ENCODE assay signal across 8 cellular contexts in the genomic region with DNA sequence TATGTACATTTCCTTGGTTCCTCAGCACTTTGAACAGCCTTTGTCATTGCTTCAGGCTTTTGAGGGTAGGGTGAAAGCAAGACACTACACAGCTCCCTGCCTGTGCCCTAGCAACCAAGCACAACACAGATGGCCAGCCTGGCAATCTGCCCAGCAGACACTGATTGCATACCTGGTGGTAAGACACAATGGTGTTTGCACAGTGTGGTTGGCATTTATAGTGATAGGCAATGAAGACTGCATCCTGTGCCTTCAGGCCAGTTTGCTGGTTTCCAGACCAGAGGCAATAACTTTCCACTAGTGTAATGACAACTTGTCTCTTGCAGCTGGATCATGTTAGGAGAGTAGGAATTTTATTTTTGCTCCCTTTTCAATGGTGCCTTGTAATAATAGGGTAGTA.
DNase-seq lines count a peak whose midpoint lies in the region; TF ChIP-seq lines count a peak whose summit lies in the region.

No MANE protein-coding gene starts in this region.

- no peak overlapping the region for H3K27ac Mint-ChIP-seq in neural progenitor cell

- H4K20me1 ChIP-seq in OCI-LY7 (ENCODE audit: insufficient read depth, low read length) (no peaks in the 10 kb centered on the region; the same call in 1 of the 2 replicates), neural progenitor cell (ENCODE audit: low read depth) (no peaks in the 10 kb centered on the region)

- in situ Hi-C loops in GM13977 (cut with MboI; ENCODE audit: low pct_unique_long_range_greater_than_20kb, low sequenced_read_pairs, unreplicated experiment) = no loop called here

- H3K27me3 ChIP-seq in AG04450 (ENCODE audit: control insufficient read depth, insufficient read depth, low read length) (no peaks in the 10 kb centered on the region), SJCRH30 (no peaks in the 10 kb centered on the region), neural progenitor cell (no peaks in the 10 kb centered on the region)

- H3K36me3 Mint-ChIP-seq in neural progenitor cell = no peaks in the 10 kb centered on the region

- H3K9me2 ChIP-seq in OCI-LY7 (ENCODE audit: insufficient read depth, low read length) = no peaks in the 10 kb centered on the region

- H3K4me3 ChIP-seq in AG04450 (ENCODE audit: low read depth, low read length) = no peak overlapping the region
- no peak overlapping the region for H3K4me3 ChIP-seq in SJCRH30
- H3K4me3 ChIP-seq in OCI-LY7 (ENCODE audit: low read depth, low read length, poor library complexity, severe bottlenecking) = no peak overlapping the region
- no peak overlapping the region for H3K4me3 ChIP-seq in neural progenitor cell

- H3K36me3 ChIP-seq in SJCRH30 (no peaks in the 10 kb centered on the region), OCI-LY7 (ENCODE audit: insufficient read depth, low read length) (no peaks in the 10 kb centered on the region), neural progenitor cell (no peaks in the 10 kb centered on the region)

- TF ChIP-seq CTCF in AG04450 (IDR thresholded peaks at IDR 0.05; ENCODE audit: low read depth, low read length) = no peak
- no peak for TF ChIP-seq CTCF in OCI-LY7 (conservative IDR thresholded peaks at IDR 0.05; ENCODE audit: low read length)
- no peak for TF ChIP-seq CTCF in GM13977 (IDR thresholded peaks at IDR 0.05; ENCODE audit: extremely low read depth, insufficient read depth, missing control alignments)
- TF ChIP-seq CTCF in neural progenitor cell (IDR thresholded peaks at IDR 0.05) = no peak

- peaks cover 32% of the 10 kb centered on the region for H3K4me1 ChIP-seq in SJCRH30
- H3K4me1 ChIP-seq in OCI-LY7 (ENCODE audit: insufficient read depth, low read length, poor library complexity, severe bottlenecking) = no peaks in the 10 kb centered on the region
- H3K4me1 ChIP-seq in neural progenitor cell = no peaks in the 10 kb centered on the region

- CTCF ChIA-PET in AG04450 (lab: Charles Lee) = interaction anchor here (1.3 kb wide), 1 partner anchor 248 kb away, joined by 4 read pairs; no protein-coding TSS in a partner anchor
- CTCF ChIA-PET in OCI-LY7 (lab: Charles Lee; ENCODE audit: unreplicated experiment) = no interaction called here

- H3K9me3 Mint-ChIP-seq in neural progenitor cell = no peaks in the 10 kb centered on the region

- H3K9me3 ChIP-seq in AG04450 (ENCODE audit: control insufficient read depth, insufficient read depth, low read length) = no peaks in the 10 kb centered on the region
- H3K9me3 ChIP-seq in SJCRH30 (replicated peaks) = no peaks in the 10 kb centered on the region
- H3K9me3 ChIP-seq in OCI-LY7 (ENCODE audit: low read length) = no peaks in the 10 kb centered on the region
- no peaks in the 10 kb centered on the region for H3K9me3 ChIP-seq in neural progenitor cell (ENCODE audit: low read depth)

- H3K27ac ChIP-seq in AG04450 (ENCODE audit: low read depth, low read length) (no peak overlapping the region), SJCRH30 (peak overlapping the region; percentile 15), OCI-LY7 (ENCODE audit: low read depth, low read length, poor library complexity, severe bottlenecking) (no peak overlapping the region), neural progenitor cell (no peak overlapping the region)

- POLR2A ChIA-PET in AG04450 (lab: Yijun Ruan, JAX) (interaction anchor here (0.8 kb wide), 1 partner anchor 12 kb away, joined by 3 read pairs; no protein-coding TSS in a partner anchor), OCI-LY7 (lab: Charles Lee) (no interaction called here)

- peaks cover 3% of the 10 kb centered on the region for H3K27me3 Mint-ChIP-seq in neural progenitor cell (ENCODE audit: insufficient read depth, low read depth)

- H3K4me3 Mint-ChIP-seq in neural progenitor cell = no peak overlapping the region

- H2AFZ ChIP-seq in OCI-LY7 (ENCODE audit: low read length) = no peak overlapping the region
- no peak overlapping the region for H2AFZ ChIP-seq in neural progenitor cell (replicated peaks)

- DNase-seq in AG04450 (ENCODE audit: low read depth, low spot score) (peak; percentile 47), LoVo (ENCODE audit: low spot score) (peak; percentile 68), SJCRH30 (peak; percentile 95 to 96), iPS-NIHi11 (ENCODE audit: low spot score) (peak; percentile 56), OCI-LY7 (ENCODE audit: low spot score) (no peak), GM13977 (ENCODE audit: low spot score) (no peak), neural progenitor cell (ENCODE audit: low spot score) (no peak)
- DNase-seq in activated effector memory CD4-positive, alpha-beta T cell treated with Interleukin-2 at 50 U/mL for 16 hours = no peak

- no peaks in the 10 kb centered on the region for H3K4me1 Mint-ChIP-seq in neural progenitor cell

- intact Hi-C loops in OCI-LY7 (cut with micrococcal nuclease; ENCODE audit: unreplicated experiment) = no loop called here

- H3K4me2 ChIP-seq in OCI-LY7 (ENCODE audit: low read length) (no peak overlapping the region), neural progenitor cell (no peak overlapping the region)

- BruUV-seq in OCI-LY7 (replicated peaks; lab: Mats Ljungman, UMichigan) = no TSS peak

- H3K79me2 ChIP-seq in OCI-LY7 (ENCODE audit: insufficient read depth, low read depth, low read length) (no peaks in the 10 kb centered on the region), neural progenitor cell (ENCODE audit: low read depth) (no peaks in the 10 kb centered on the region)

- no peaks in the 10 kb centered on the region for H3F3A ChIP-seq in neural progenitor cell (ENCODE audit: low read depth)

- H3K9ac ChIP-seq in neural progenitor cell = no peak overlapping the region

Comparison
In these comparisons a context has a peak if more than half of its experiments do, and no peak if none do; other contexts are left out.
1. DNase-seq: peak in AG04450 (single experiment), LoVo (single experiment), SJCRH30 (2 of 2) and iPS-NIHi11 (single experiment); none in OCI-LY7 (single experiment), activated effector memory CD4-positive, alpha-beta T cell treated with Interleukin-2 at 50 U/mL for 16 hours (single experiment), GM13977 (single experiment) and neural progenitor cell (single experiment).